In genomic region chr3:134201201-134202130, GRCh38 we compare ENCODE assay signal across 11 cellular contexts. TPM values are rescaled to one million over a fixed set of nuclear protein-coding genes. Genes with fewer than 3 reads are reported as not detected.
A peak's percentile ranks its signal among the peaks of the same experiment; 100 is the strongest.
DNase-seq lines count a peak whose midpoint lies in the region; ATAC-seq and TF ChIP-seq lines count a peak whose summit lies in the region.
"Had no signal": no experiment of that assay in that cellular context is flagged by ENCODE, and none has a peak within 500 bp of the region (broad histone marks: within the 10 kb centered on the region; RNA-seq: fewer than 3 reads in every experiment).

No MANE protein-coding gene starts in this region.

- no peaks in the 10 kb centered on the region for H3K9me3 Mint-ChIP-seq in CD8-positive, alpha-beta T cell

- no peak overlapping the region for H3K27ac Mint-ChIP-seq in CD8-positive, alpha-beta T cell
- H3K27ac Mint-ChIP-seq: stimulated activated naive B cell treated with anti-CD40 and anti-IgM and Interleukin-4, amounts not matched to agents 10 μg/mL and 1 μg/mL and 100 μg/mL, for 72 hours had no signal

- H3K4me3 Mint-ChIP-seq in CD8-positive, alpha-beta T cell = no peak overlapping the region
- H3K4me3 Mint-ChIP-seq: stimulated activated naive B cell treated with anti-CD40 and anti-IgM and Interleukin-4, amounts not matched to agents 10 μg/mL and 1 μg/mL and 100 μg/mL, for 72 hours had no signal

- H3K36me3 Mint-ChIP-seq in CD8-positive, alpha-beta T cell = peaks cover 76% of the 10 kb centered on the region

- intact Hi-C loops in CD8-positive, alpha-beta T cell (cut with DNase I, micrococcal nuclease) = no loop called here

- H3K9me3 ChIP-seq in CD8-positive, alpha-beta T cell (ENCODE audit: low read length) = no peaks in the 10 kb centered on the region

- POLR2A ChIA-PET in CD8-positive, alpha-beta T cell (lab: Charles Lee) = no interaction called here

- TF ChIP-seq CTCF in fibroblast of mammary gland (conservative IDR thresholded peaks at IDR 0.05; ENCODE audit: control insufficient read depth, insufficient read depth, low read depth, low read length) = no peak
- no peak for TF ChIP-seq CTCF in CD8-positive, alpha-beta T cell (IDR thresholded peaks at IDR 0.05)

- peak overlapping the region in 12 of 21 experiments; percentile 12 to 77 (median 45) for H3K27ac ChIP-seq in skin epidermis
- no peak overlapping the region for H3K27ac ChIP-seq in CD8-positive, alpha-beta T cell (ENCODE audit: low read depth, low read length)

- ATAC-seq in left lobe of liver = no peak
- no peak for ATAC-seq in CD8-positive, alpha-beta T cell
- ATAC-seq: stimulated activated naive B cell treated with anti-CD40 and anti-IgM and Interleukin-4, amounts not matched to agents 10 μg/mL and 1 μg/mL and 100 μg/mL, for 72 hours had no signal

- H3K4me3 ChIP-seq in fibroblast of mammary gland (ENCODE audit: control insufficient read depth, low read depth, low read length) (no peak overlapping the region), skin epidermis (no peak overlapping the region)
- no peak overlapping the region for H3K4me3 ChIP-seq in CD8-positive, alpha-beta T cell (ENCODE audit: low read depth, low read length)

- H3K27me3 ChIP-seq in CD8-positive, alpha-beta T cell (ENCODE audit: insufficient read depth, low read length) = no peaks in the 10 kb centered on the region

- peak; percentile 86 for DNase-seq in HCEC 1CT
- DNase-seq in SW480 (ENCODE audit: low spot score) = peak; percentile 46
- peak; percentile 89 for DNase-seq in fibroblast of mammary gland (ENCODE audit: low read depth)
- no peak for DNase-seq in left lobe of liver (ENCODE audit: low spot score)
- DNase-seq in activated CD4-positive, alpha-beta T cell treated with anti-CD3 and anti-CD28 coated beads, Interleukin-2, amount 50 U/mL, for 1 hour = no peak
- DNase-seq in CD8-positive, alpha-beta T cell = no peak
- DNase-seq: amygdala; islet precursor cell; NCI-H187 treated with DMSO at 0.1 percent for 48 hours; stimulated activated naive B cell treated with anti-CD40 and anti-IgM and Interleukin-4, amounts not matched to agents 10 μg/mL and 1 μg/mL and 100 μg/mL, for 72 hours had no signal

- peaks cover 2% of the 10 kb centered on the region for H3K4me1 Mint-ChIP-seq in CD8-positive, alpha-beta T cell (ENCODE audit: low read depth)
- H3K4me1 Mint-ChIP-seq: stimulated activated naive B cell treated with anti-CD40 and anti-IgM and Interleukin-4, amounts not matched to agents 10 μg/mL and 1 μg/mL and 100 μg/mL, for 72 hours had no signal

- H3K4me1 ChIP-seq in CD8-positive, alpha-beta T cell (ENCODE audit: insufficient read depth, low read length) = no peaks in the 10 kb centered on the region

- no peaks in the 10 kb centered on the region for H3K36me3 ChIP-seq in CD8-positive, alpha-beta T cell (ENCODE audit: insufficient read depth, low read length)

- CTCF ChIA-PET in CD8-positive, alpha-beta T cell (lab: Charles Lee) = interaction anchor here (1.3 to 2.6 kb wide), 3 partner anchors 11 to 272 kb away, joined by 5 to 14 read pairs (median 7); no protein-coding TSS in a partner anchor

- H3K27me3 Mint-ChIP-seq in CD8-positive, alpha-beta T cell (ENCODE audit: low read depth) = no peaks in the 10 kb centered on the region
- H3K27me3 Mint-ChIP-seq: stimulated activated naive B cell treated with anti-CD40 and anti-IgM and Interleukin-4, amounts not matched to agents 10 μg/mL and 1 μg/mL and 100 μg/mL, for 72 hours had no signal

RNA-seq across cellular contexts. Expression of gene RYK, which starts 49.2 kb away (rescaled TPM):
- 14.2 TPM for total RNA-seq in left lobe of liver
- 10 to 100 TPM; 63.6 to 64.7 TPM for total RNA-seq in CD8-positive, alpha-beta T cell

Comparison
In these comparisons a context has a peak if more than half of its experiments do, and no peak if none do; other contexts are left out.
1. DNase-seq: peak in HCEC 1CT (single experiment), SW480 (single experiment) and fibroblast of mammary gland (single experiment); none in left lobe of liver (single experiment), activated CD4-positive, alpha-beta T cell treated with anti-CD3 and anti-CD28 coated beads, Interleukin-2, amount 50 U/mL, for 1 hour (single experiment) and CD8-positive, alpha-beta T cell (0 of 7).